ENCODE assay signal across 8 cellular contexts in genomic region chr7:43108255-43109011, GRCh38. TPM values are rescaled to one million over a fixed set of nuclear protein-coding genes. Genes with fewer than 3 reads are reported as not detected.
DNase-seq lines count a peak whose midpoint lies in the region; ATAC-seq and TF ChIP-seq lines count a peak whose summit lies in the region.

No MANE protein-coding gene starts in this region.

- peak; percentile 71 for TF ChIP-seq CTCF in natural killer cell (IDR thresholded peaks at IDR 0.05)
- peak; percentile 72 to 90 (median 80) for TF ChIP-seq CTCF in thyroid gland (IDR thresholded peaks at IDR 0.05)

- ATAC-seq in GM18498 (IDR thresholded peaks at IDR 0.05; ENCODE audit: unreplicated experiment): peak; percentile 97
- peak; percentile 91 for ATAC-seq in HG02852 (IDR thresholded peaks at IDR 0.05; ENCODE audit: unreplicated experiment)
- peak; percentile 46 to 72 (median 66) for ATAC-seq in natural killer cell

- peaks cover under 1 to 15% of the 10 kb centered on the region in 2 donors for H3K4me1 ChIP-seq in thyroid gland

- H3K9me3 ChIP-seq in thyroid gland: no peaks in the 10 kb centered on the region

- no peaks in the 10 kb centered on the region for H3K4me1 Mint-ChIP-seq in natural killer cell

- TF ChIP-seq POLR2A in erythroblast (IDR thresholded peaks at IDR 0.05; ENCODE audit: low read length): no peak
- TF ChIP-seq POLR2A in thyroid gland (IDR thresholded peaks at IDR 0.05): no peak

- no peaks in the 10 kb centered on the region for H3K27me3 ChIP-seq in thyroid gland

- no peaks in the 10 kb centered on the region for H3K36me3 ChIP-seq in thyroid gland

- DNase-seq in AG08395 (ENCODE audit: low spot score) (peak; percentile 74), NCI-H1092 (lab: John Stamatoyannopoulos, UW) (peak; percentile 0), erythroblast (lab: John Stamatoyannopoulos, UW) (peak; percentile 23 to 54), natural killer cell (no peak), thyroid gland (peak; percentile 79 to 86)
- DNase-seq in activated CD4-positive, alpha-beta T cell treated with anti-CD3 and anti-CD28 coated beads, Interleukin-2, amount 50 U/mL, for 1 hour: peak; percentile 33

- no peak overlapping the region for H3K4me3 ChIP-seq in thyroid gland (replicated peaks in 1 of 3)

- WGBS in thyroid gland, 2 donors: 5 to 13% methylated on average over 3 of the region's 3 CpGs

- peaks cover 39 to 65% of the 10 kb centered on the region in 2 donors for H3K27me3 Mint-ChIP-seq in natural killer cell (ENCODE audit: low read depth in 2 of 2)

- H3K4me3 Mint-ChIP-seq in natural killer cell: no peak overlapping the region

- H3K9me3 Mint-ChIP-seq in natural killer cell: no peaks in the 10 kb centered on the region

- peaks cover 6% of the 10 kb centered on the region for H3K36me3 Mint-ChIP-seq in natural killer cell

- intact Hi-C loops in natural killer cell (cut with micrococcal nuclease) (no loop called here), thyroid gland (cut with DNase I) (no loop called here)

- no peak overlapping the region for H3K27ac ChIP-seq in thyroid gland

- no peak overlapping the region for H3K27ac Mint-ChIP-seq in natural killer cell

RNA-seq across cellular contexts. Expression of gene HECW1, which starts 4.0 kb away (rescaled TPM):
- total RNA-seq in natural killer cell: not detected
- total RNA-seq in thyroid gland: 1 to 10 TPM in 3 of 4 donors, under 1 TPM in 1; 0.67 to 4.7 (median 2.3) TPM
